Comparison of ENCODE assay signal across 24 cellular contexts in genomic region chr13:20366056-20366455, GRCh38.
"Had no signal": no experiment of that assay in that cellular context is flagged by ENCODE, and none has a peak within 500 bp of the region (broad histone marks: within the 10 kb centered on the region; RNA-seq: fewer than 3 reads in every experiment).

No MANE protein-coding gene starts in this region.

- H3K27ac Mint-ChIP-seq: dendritic cell treated with granulocyte-macrophage colony-stimulating factor and Interleukin-4, amounts not matched to agents 40 ng/mL and 50 ng/mL, for 4 days; effector memory CD8-positive, alpha-beta T cell; endodermal cell had no signal

- H3K4me1 ChIP-seq: colonic mucosa, esophagus muscularis mucosa, gastrocnemius medialis, gastroesophageal sphincter, heart left ventricle, heart right ventricle had no signal

- H3K9me3 Mint-ChIP-seq: dendritic cell treated with granulocyte-macrophage colony-stimulating factor and Interleukin-4, amounts not matched to agents 40 ng/mL and 50 ng/mL, for 4 days; effector memory CD8-positive, alpha-beta T cell; endodermal cell had no signal

- H3K9me3 ChIP-seq: colonic mucosa, esophagus muscularis mucosa, esophagus squamous epithelium, gastrocnemius medialis, gastroesophageal sphincter, heart left ventricle, heart right ventricle had no signal

- H3K4me3 ChIP-seq: colonic mucosa, coronary artery, dorsolateral prefrontal cortex, esophagus muscularis mucosa, esophagus squamous epithelium, gastrocnemius medialis, gastroesophageal sphincter, heart left ventricle, heart right ventricle had no signal

- DNase-seq: colonic mucosa; cortex of kidney; dermis blood vessel endothelial cell; dorsolateral prefrontal cortex; effector CD4-positive, alpha-beta T cell; effector CD8-positive, alpha-beta T cell; effector memory CD4-positive, alpha-beta T cell; effector memory CD8-positive, alpha-beta T cell; endodermal cell; erythroblast; esophagus squamous epithelium; foreskin fibroblast; foreskin keratinocyte; foreskin melanocyte; gastrocnemius medialis; glutamatergic neuron; head of caudate nucleus; heart left ventricle; heart right ventricle had no signal

- H3K27ac ChIP-seq: colonic mucosa, coronary artery, dorsolateral prefrontal cortex, epithelial cell of prostate, esophagus muscularis mucosa, esophagus squamous epithelium, foreskin keratinocyte, gastrocnemius medialis, gastroesophageal sphincter, heart left ventricle, heart right ventricle had no signal

- H3K4me3 Mint-ChIP-seq: dendritic cell treated with granulocyte-macrophage colony-stimulating factor and Interleukin-4, amounts not matched to agents 40 ng/mL and 50 ng/mL, for 4 days; effector memory CD8-positive, alpha-beta T cell; endodermal cell had no signal

- H3K36me3 ChIP-seq: colonic mucosa, esophagus muscularis mucosa, esophagus squamous epithelium, gastrocnemius medialis, gastroesophageal sphincter, heart left ventricle, heart right ventricle had no signal

- H3K27me3 ChIP-seq: colonic mucosa, foreskin keratinocyte had no signal

- ATAC-seq: effector memory CD8-positive, alpha-beta T cell; foreskin keratinocyte; gastrocnemius medialis; gastroesophageal sphincter; heart left ventricle; heart right ventricle had no signal
